In the genomic region with DNA sequence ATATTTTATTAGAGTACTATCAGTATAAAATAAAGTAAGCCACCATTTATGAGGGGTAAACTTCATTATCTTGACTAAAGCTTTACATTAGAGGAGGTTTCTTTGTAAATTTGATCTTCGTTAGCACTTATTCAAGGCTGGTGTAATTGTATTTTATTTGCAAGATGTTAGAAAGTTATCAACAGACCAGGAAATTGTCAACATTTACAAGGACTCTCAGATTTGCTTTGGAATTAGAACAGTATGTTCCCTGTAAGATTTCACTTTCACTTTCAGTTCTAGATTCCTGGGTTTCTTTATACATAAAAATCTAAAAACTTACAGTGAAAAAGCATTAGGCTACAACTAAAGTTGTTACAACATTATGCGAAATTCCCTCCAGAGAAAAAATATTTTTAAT, we compare ENCODE assay signal across 9 cellular contexts. TPM values are rescaled to one million over a fixed set of nuclear protein-coding genes. Genes with fewer than 3 reads are reported as not detected.
DNase-seq lines count a peak whose midpoint lies in the region; ATAC-seq and TF ChIP-seq lines count a peak whose summit lies in the region.
"Had no signal": no experiment of that assay in that cellular context is flagged by ENCODE, and none has a peak within 500 bp of the region (broad histone marks: within the 10 kb centered on the region; RNA-seq: fewer than 3 reads in every experiment).

No MANE protein-coding gene starts in this region.

- in situ Hi-C loops in HAP-1 (cut with MboI; ENCODE audit: low sequenced_read_pairs) = no loop called here

- H3K4me1 ChIP-seq in HAP-1 = no peaks in the 10 kb centered on the region

- H3K27me3 ChIP-seq in HAP-1 (ENCODE audit: low read depth) = no peaks in the 10 kb centered on the region

- DNase-seq in HT-29 (ENCODE audit: low spot score) (peak; percentile 78), astrocyte of the hippocampus (ENCODE audit: low read depth, low spot score) (peak; percentile 34), lung microvascular endothelial cell (ENCODE audit: low read depth in 2 of 2) (peak; percentile 29 to 41), HAP-1 (ENCODE audit: low spot score in 2 of 2) (no peak), NCI-H1930 (lab: John Stamatoyannopoulos, UW) (no peak)
- DNase-seq: activated CD8-positive, alpha-beta memory T cell treated with anti-CD3 and anti-CD28 coated beads, Interleukin-2, amount 50 U/mL, for 4 hours had no signal

- ATAC-seq in HG03025 (IDR thresholded peaks at IDR 0.05; ENCODE audit: low FRiP score, unreplicated experiment) (no peak), GM19463 (IDR thresholded peaks at IDR 0.05; ENCODE audit: unreplicated experiment) (no peak)

- H3K36me3 ChIP-seq in HAP-1 (replicated peaks) = no peaks in the 10 kb centered on the region

- no peak overlapping the region for H3K4me3 ChIP-seq in HAP-1

- H3K27ac ChIP-seq in 22Rv1 = peak overlapping the region; percentile 65

- no peak for TF ChIP-seq CTCF in 22Rv1 (IDR thresholded peaks at IDR 0.05)

- no peaks in the 10 kb centered on the region for H3K9me3 ChIP-seq in HAP-1

RNA-seq across cellular contexts. Expression of a gene that starts 4.6 kb away (rescaled TPM):
- 0.94 and 1.4 TPM in 2 replicates for total RNA-seq in HT-29 (2014; rRNA removed; shearing (Covaris generic))
- total RNA-seq in lung microvascular endothelial cell = 1.5 and 3.0 TPM in 2 replicates

RNA-seq across cellular contexts. Expression of a gene that starts 34.4 kb away (rescaled TPM):
- 14.8 and 16.1 TPM in 2 replicates for total RNA-seq in HT-29 (2014; rRNA removed; shearing (Covaris generic))
- total RNA-seq in lung microvascular endothelial cell = 38.4 and 44.4 TPM in 2 replicates

Comparison
In these comparisons a context has a peak if more than half of its experiments do, and no peak if none do; other contexts are left out.
1. DNase-seq: peak in HT-29 (single experiment), astrocyte of the hippocampus (single experiment) and lung microvascular endothelial cell (2 of 2); none in HAP-1 (0 of 2) and NCI-H1930 (0 of 2).